23 cellular contexts compared by ENCODE assay signal in genomic region chr19:19087676-19088075, GRCh38.
"Had no signal": no experiment of that assay in that cellular context is flagged by ENCODE, and none has a peak within 500 bp of the region (broad histone marks: within the 10 kb centered on the region; RNA-seq: fewer than 3 reads in every experiment).

No MANE protein-coding gene starts in this region.

- H3K36me3 Mint-ChIP-seq: naive B cell had no signal

- H3K9me3 Mint-ChIP-seq: activated T-helper 1 cell treated with anti-CD3 and anti-CD28 coated beads, Interleukin-12 subunit alpha, Interleukin-12 subunit beta, Interleukin-2, Interleukin-4 antibody, amounts not matched to agents 30 ng/mL and 10 ng/mL and 1 ng/mL, durations not matched to agents 14 hours and 24 hours and 36 hours; brain; dendritic cell treated with granulocyte-macrophage colony-stimulating factor and Interleukin-4, amounts not matched to agents 40 ng/mL and 50 ng/mL, for 4 days; naive B cell; stimulated activated naive CD8-positive, alpha-beta T cell treated with anti-CD3 and anti-CD28 coated beads, Interleukin-15, amount 100 ng/mL, for 72 hours; T-cell; T-helper 2 cell treated with Interferon-gamma antibody and Interleukin-4, amounts not matched to agents 5 μg/mL and 100 μg/mL, for 36 hours had no signal

- H3K4me1 ChIP-seq: parathyroid adenoma had no signal

- H3K27me3 Mint-ChIP-seq: brain; dendritic cell treated with granulocyte-macrophage colony-stimulating factor and Interleukin-4, amounts not matched to agents 40 ng/mL and 50 ng/mL, for 4 days; naive B cell; stimulated activated naive CD8-positive, alpha-beta T cell treated with anti-CD3 and anti-CD28 coated beads, Interleukin-15, amount 100 ng/mL, for 72 hours; T-cell had no signal

- DNase-seq: activated CD4-positive, alpha-beta T cell treated with anti-CD3 and anti-CD28 coated beads for 1 hour; activated CD4-positive, alpha-beta T cell treated with anti-CD3 and anti-CD28 coated beads, Interleukin-2, amount 50 U/mL, for 1 hour; activated CD8-positive, alpha-beta T cell treated with anti-CD3 and anti-CD28 coated beads, Interleukin-2, amount 10 ng/mL, durations not matched to agents 7 days and 5 days; activated gamma-delta T cell; activated naive CD4-positive, alpha-beta T cell treated with anti-CD3 and anti-CD28 coated beads, Interleukin-2, amount 50 U/mL, for 16 hours; aorta; effector CD4-positive, alpha-beta T cell; foreskin melanocyte; mesendoderm; mucosa of descending colon; naive B cell; right cardiac atrium; stimulated activated CD4-positive, alpha-beta T cell treated with anti-CD3 and anti-CD28 coated beads, Interleukin-4, amount 100 ng/mL, for 4 hours; stimulated activated naive CD8-positive, alpha-beta T cell treated with anti-CD3 and anti-CD28 coated beads, Interleukin-15, amount 100 ng/mL, for 72 hours; T-cell had no signal

- H3K27ac ChIP-seq: hepatocyte, parathyroid adenoma, tibial nerve, VCaP had no signal

- ATAC-seq: activated CD8-positive, alpha-beta T cell treated with anti-CD3 and anti-CD28 coated beads, Interleukin-2, amount 10 ng/mL, durations not matched to agents 7 days and 5 days; mucosa of descending colon; right cardiac atrium; stimulated activated naive CD8-positive, alpha-beta T cell treated with anti-CD3 and anti-CD28 coated beads, Interleukin-15, amount 100 ng/mL, for 72 hours; T-cell had no signal

- H3K4me3 Mint-ChIP-seq: activated CD8-positive, alpha-beta T cell treated with anti-CD3 and anti-CD28 coated beads, Interleukin-2, amount 10 ng/mL, durations not matched to agents 7 days and 5 days; activated T-helper 1 cell treated with anti-CD3 and anti-CD28 coated beads, Interleukin-12 subunit alpha, Interleukin-12 subunit beta, Interleukin-2, Interleukin-4 antibody, amounts not matched to agents 30 ng/mL and 10 ng/mL and 1 ng/mL, durations not matched to agents 14 hours and 24 hours and 36 hours; brain; dendritic cell treated with granulocyte-macrophage colony-stimulating factor and Interleukin-4, amounts not matched to agents 40 ng/mL and 50 ng/mL, for 4 days; naive B cell; stimulated activated naive CD8-positive, alpha-beta T cell treated with anti-CD3 and anti-CD28 coated beads, Interleukin-15, amount 100 ng/mL, for 72 hours; T-cell; T-helper 2 cell treated with Interferon-gamma antibody and Interleukin-4, amounts not matched to agents 5 μg/mL and 100 μg/mL, for 36 hours had no signal

- H3K27ac Mint-ChIP-seq: activated CD8-positive, alpha-beta T cell treated with anti-CD3 and anti-CD28 coated beads, Interleukin-2, amount 10 ng/mL, durations not matched to agents 7 days and 5 days; activated T-helper 1 cell treated with anti-CD3 and anti-CD28 coated beads, Interleukin-12 subunit alpha, Interleukin-12 subunit beta, Interleukin-2, Interleukin-4 antibody, amounts not matched to agents 30 ng/mL and 10 ng/mL and 1 ng/mL, durations not matched to agents 14 hours and 24 hours and 36 hours; dendritic cell treated with granulocyte-macrophage colony-stimulating factor and Interleukin-4, amounts not matched to agents 40 ng/mL and 50 ng/mL, for 4 days; stimulated activated naive CD8-positive, alpha-beta T cell treated with anti-CD3 and anti-CD28 coated beads, Interleukin-15, amount 100 ng/mL, for 72 hours; T-cell; T-helper 2 cell treated with Interferon-gamma antibody and Interleukin-4, amounts not matched to agents 5 μg/mL and 100 μg/mL, for 36 hours had no signal

- H3K9me3 ChIP-seq: mucosa of descending colon, tibial nerve had no signal

- H3K4me1 Mint-ChIP-seq: brain; stimulated activated naive CD8-positive, alpha-beta T cell treated with anti-CD3 and anti-CD28 coated beads, Interleukin-15, amount 100 ng/mL, for 72 hours had no signal

- H3K27me3 ChIP-seq: hepatocyte, tibial nerve had no signal

- H3K4me3 ChIP-seq: hepatocyte, mucosa of descending colon, tibial nerve had no signal
